Comparison of ENCODE assay signal across 8 cellular contexts in genomic region chr2:203535784-203536590, GRCh38. TPM values are rescaled to one million over a fixed set of nuclear protein-coding genes. Genes with fewer than 3 reads are reported as not detected.
DNase-seq lines count a peak whose midpoint lies in the region; ATAC-seq, FAIRE-seq and TF ChIP-seq lines count a peak whose summit lies in the region.

No MANE protein-coding gene starts in this region.

- no peak for TF ChIP-seq CTCF in SU-DHL-6 (IDR thresholded peaks at IDR 0.05; ENCODE audit: insufficient read depth, low read length, poor library complexity, severe bottlenecking)
- no peak for TF ChIP-seq CTCF in fibroblast of lung (conservative IDR thresholded peaks at IDR 0.05 in 1 of 2, IDR thresholded peaks at IDR 0.05 in 1 of 2; ENCODE audit: low read depth in 1 of 2, low read length in 2 of 2)

- peak; percentile 19 for ATAC-seq in GM19351 (IDR thresholded peaks at IDR 0.05; ENCODE audit: unreplicated experiment)
- no peak for ATAC-seq in HG02970 (IDR thresholded peaks at IDR 0.05; ENCODE audit: low FRiP score, unreplicated experiment)
- no peak for ATAC-seq in GM19455 (IDR thresholded peaks at IDR 0.05; ENCODE audit: unreplicated experiment)

- H3K9me2 ChIP-seq in SU-DHL-6 (replicated peaks; ENCODE audit: insufficient read depth, low read length) = no peaks in the 10 kb centered on the region

- H3K79me2 ChIP-seq in SU-DHL-6 (ENCODE audit: insufficient read depth, low read length) = no peaks in the 10 kb centered on the region
- H3K79me2 ChIP-seq in fibroblast of lung (ENCODE audit: control insufficient read depth, insufficient read depth, low read length) = peaks cover 35% of the 10 kb centered on the region

- H3K4me1 ChIP-seq in fibroblast of lung (ENCODE audit: control insufficient read depth, extremely low read depth, insufficient read depth, low read length) (no peaks in the 10 kb centered on the region), rectal smooth muscle tissue (ENCODE audit: control insufficient read depth, insufficient read depth, low read length) (peaks cover 2% of the 10 kb centered on the region)

- H3K4me2 ChIP-seq in SU-DHL-6 (ENCODE audit: low read depth, low read length, poor library complexity, severe bottlenecking) = peak overlapping the region; percentile 73
- H3K4me2 ChIP-seq in fibroblast of lung (ENCODE audit: extremely low read depth, insufficient read depth, low read length) = peak overlapping the region; percentile 89

- H3K4me3 ChIP-seq in SU-DHL-6 (ENCODE audit: insufficient read depth, low read length, poor library complexity, severe bottlenecking) (peak overlapping the region; percentile 26), fibroblast of lung (replicated peaks in 1 of 4; ENCODE audit: control extremely low read depth in 1 of 4, insufficient read depth in 1 of 4, low read depth in 3 of 4, low read length in 4 of 4) (peak overlapping the region; percentile 53 to 68 (median 64)), rectal smooth muscle tissue (ENCODE audit: low read length) (peak overlapping the region; percentile 54)

- H4K20me1 ChIP-seq in SU-DHL-6 (ENCODE audit: low read depth, low read length) = no peaks in the 10 kb centered on the region
- H4K20me1 ChIP-seq in fibroblast of lung (ENCODE audit: control insufficient read depth, extremely low read depth, insufficient read depth, low read length) = no peaks in the 10 kb centered on the region

- H3K36me3 ChIP-seq in SU-DHL-6 (ENCODE audit: low read length) (peaks cover 3% of the 10 kb centered on the region; the same call in 1 of the 2 replicates), fibroblast of lung (ENCODE audit: control insufficient read depth, insufficient read depth, low read length) (no peaks in the 10 kb centered on the region), rectal smooth muscle tissue (ENCODE audit: control insufficient read depth, insufficient read depth, low read length) (no peaks in the 10 kb centered on the region)

- H3K9ac ChIP-seq in SU-DHL-6 (ENCODE audit: low read length) (no peak overlapping the region), fibroblast of lung (ENCODE audit: insufficient read depth, low read length) (peak overlapping the region; percentile 73), rectal smooth muscle tissue (ENCODE audit: low read length) (peak overlapping the region; percentile 67)

- H3K27ac ChIP-seq in SU-DHL-6 (ENCODE audit: low read depth, low read length) (no peak overlapping the region), fibroblast of lung (ENCODE audit: insufficient read depth, low read length) (peak overlapping the region; percentile 86), rectal smooth muscle tissue (ENCODE audit: low read depth, low read length) (peak overlapping the region; percentile 39)

- H3K9me3 ChIP-seq in SU-DHL-6 (ENCODE audit: insufficient read depth, low read length) (peaks cover 3% of the 10 kb centered on the region; the same call in 1 of the 2 replicates), fibroblast of lung (ENCODE audit: control insufficient read depth, insufficient read depth, low read depth, low read length) (no peaks in the 10 kb centered on the region)

- DNase-seq in fibroblast of lung (ENCODE audit: low read depth in 2 of 2) (peak; percentile 12 to 73), GM12892 (ENCODE audit: insufficient read length) (no peak)
- no peak for DNase-seq in activated CD4-positive, alpha-beta T cell treated with anti-CD3 and anti-CD28 coated beads, Interleukin-2, amount 50 U/mL, for 4 hours

- TF ChIP-seq POLR2A in GM12892 (IDR thresholded peaks at IDR 0.05; ENCODE audit: low read depth, low read length) = no peak

- FAIRE-seq in GM12892 (lab: Jason Lieb, UNC) = no peak

- no peaks in the 10 kb centered on the region; the same call in 1 of the 2 replicates for H3K27me3 ChIP-seq in SU-DHL-6 (ENCODE audit: low read length)
- no peaks in the 10 kb centered on the region for H3K27me3 ChIP-seq in fibroblast of lung (ENCODE audit: control insufficient read depth, insufficient read depth, low read length)
- no peaks in the 10 kb centered on the region for H3K27me3 ChIP-seq in rectal smooth muscle tissue (ENCODE audit: control insufficient read depth, insufficient read depth, low read length)

- H3F3A ChIP-seq in SU-DHL-6 (ENCODE audit: insufficient read depth) = peaks cover 12% of the 10 kb centered on the region

- no peak overlapping the region for H2AFZ ChIP-seq in SU-DHL-6 (ENCODE audit: low read depth, low read length, severe bottlenecking)
- H2AFZ ChIP-seq in fibroblast of lung (ENCODE audit: low read length) = peak overlapping the region; percentile 86

RNA-seq across cellular contexts. Expression of gene RAPH1, which starts 0.9 kb away (rescaled TPM):
- 15.4 and 21.1 TPM in 2 replicates for total RNA-seq in fibroblast of lung
- 9.0 and 14.1 TPM in 2 replicates for polyA plus RNA-seq in fibroblast of lung
- polyA plus RNA-seq in fibroblast of lung (2012) = 9.7 and 22.7 TPM in 2 replicates
- polyA minus RNA-seq in fibroblast of lung (ENCODE audit: low replicate concordance) = 19.5 and 36.1 TPM in 2 replicates
- polyA plus RNA-seq in GM12892 (2012; ENCODE audit: missing spikeins) = 0.08 TPM

Comparison
In these comparisons a context has a peak if more than half of its experiments do, and no peak if none do; other contexts are left out.
1. DNase-seq: peak in fibroblast of lung (2 of 2); none in GM12892 (single experiment) and activated CD4-positive, alpha-beta T cell treated with anti-CD3 and anti-CD28 coated beads, Interleukin-2, amount 50 U/mL, for 4 hours (0 of 2).
2. Peak in every context shown above with its lines, with median percentiles within 50 percentile points of each other: H3K4me3 ChIP-seq.